Comparison of ENCODE assay signal across 1 cellular context in genomic region chr2:32063310-32064020, GRCh38.
TF ChIP-seq lines count a peak whose summit lies in the region.

A gene with protein sequence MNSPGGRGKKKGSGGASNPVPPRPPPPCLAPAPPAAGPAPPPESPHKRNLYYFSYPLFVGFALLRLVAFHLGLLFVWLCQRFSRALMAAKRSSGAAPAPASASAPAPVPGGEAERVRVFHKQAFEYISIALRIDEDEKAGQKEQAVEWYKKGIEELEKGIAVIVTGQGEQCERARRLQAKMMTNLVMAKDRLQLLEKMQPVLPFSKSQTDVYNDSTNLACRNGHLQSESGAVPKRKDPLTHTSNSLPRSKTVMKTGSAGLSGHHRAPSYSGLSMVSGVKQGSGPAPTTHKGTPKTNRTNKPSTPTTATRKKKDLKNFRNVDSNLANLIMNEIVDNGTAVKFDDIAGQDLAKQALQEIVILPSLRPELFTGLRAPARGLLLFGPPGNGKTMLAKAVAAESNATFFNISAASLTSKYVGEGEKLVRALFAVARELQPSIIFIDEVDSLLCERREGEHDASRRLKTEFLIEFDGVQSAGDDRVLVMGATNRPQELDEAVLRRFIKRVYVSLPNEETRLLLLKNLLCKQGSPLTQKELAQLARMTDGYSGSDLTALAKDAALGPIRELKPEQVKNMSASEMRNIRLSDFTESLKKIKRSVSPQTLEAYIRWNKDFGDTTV (plus strand): TSS chr2:32063556. CDS start chr2:32063832, 276 bp downstream.

TF ChIP-seq in K562, 482 proteins besides CTCF, POLR2A, EP300 and RAD21 (continued from another document and continues in another):
- peak; percentile 95 for TF ChIP-seq SP1 (CRISPR knock-in tag; IDR thresholded peaks at IDR 0.05)
- peak in 1 of 2 experiments; percentile 84; a peak in 2 of 4 replicates for TF ChIP-seq ZMIZ1 (IDR thresholded peaks at IDR 0.05; ENCODE audit: low read depth in 2 of 2, low read length in 2 of 2)
- peak; percentile 99 for TF ChIP-seq NRF1 (conservative IDR thresholded peaks at IDR 0.05 in 1 of 2, IDR thresholded peaks at IDR 0.05 in 1 of 2)
- TF ChIP-seq, protein P1, sequence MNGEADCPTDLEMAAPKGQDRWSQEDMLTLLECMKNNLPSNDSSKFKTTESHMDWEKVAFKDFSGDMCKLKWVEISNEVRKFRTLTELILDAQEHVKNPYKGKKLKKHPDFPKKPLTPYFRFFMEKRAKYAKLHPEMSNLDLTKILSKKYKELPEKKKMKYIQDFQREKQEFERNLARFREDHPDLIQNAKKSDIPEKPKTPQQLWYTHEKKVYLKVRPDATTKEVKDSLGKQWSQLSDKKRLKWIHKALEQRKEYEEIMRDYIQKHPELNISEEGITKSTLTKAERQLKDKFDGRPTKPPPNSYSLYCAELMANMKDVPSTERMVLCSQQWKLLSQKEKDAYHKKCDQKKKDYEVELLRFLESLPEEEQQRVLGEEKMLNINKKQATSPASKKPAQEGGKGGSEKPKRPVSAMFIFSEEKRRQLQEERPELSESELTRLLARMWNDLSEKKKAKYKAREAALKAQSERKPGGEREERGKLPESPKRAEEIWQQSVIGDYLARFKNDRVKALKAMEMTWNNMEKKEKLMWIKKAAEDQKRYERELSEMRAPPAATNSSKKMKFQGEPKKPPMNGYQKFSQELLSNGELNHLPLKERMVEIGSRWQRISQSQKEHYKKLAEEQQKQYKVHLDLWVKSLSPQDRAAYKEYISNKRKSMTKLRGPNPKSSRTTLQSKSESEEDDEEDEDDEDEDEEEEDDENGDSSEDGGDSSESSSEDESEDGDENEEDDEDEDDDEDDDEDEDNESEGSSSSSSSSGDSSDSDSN (IDR thresholded peaks at IDR 0.05; ENCODE audit: borderline replicate concordance in 1 of 2, low read depth in 2 of 2, low read length in 2 of 2): peak; percentile 17 to 29; a peak in 2 of 4 replicates
- no peak for TF ChIP-seq SRSF1 (IDR thresholded peaks at IDR 0.05; ENCODE audit: low read depth, low read length)
- TF ChIP-seq RNF2 (IDR thresholded peaks at IDR 0.05): 0 out of 2 replicates have a peak, but pooled peaks have one; percentile 27
- peak; percentile 92 for TF ChIP-seq MAX (CRISPR knock-in tag; IDR thresholded peaks at IDR 0.05)
- TF ChIP-seq, protein P2, sequence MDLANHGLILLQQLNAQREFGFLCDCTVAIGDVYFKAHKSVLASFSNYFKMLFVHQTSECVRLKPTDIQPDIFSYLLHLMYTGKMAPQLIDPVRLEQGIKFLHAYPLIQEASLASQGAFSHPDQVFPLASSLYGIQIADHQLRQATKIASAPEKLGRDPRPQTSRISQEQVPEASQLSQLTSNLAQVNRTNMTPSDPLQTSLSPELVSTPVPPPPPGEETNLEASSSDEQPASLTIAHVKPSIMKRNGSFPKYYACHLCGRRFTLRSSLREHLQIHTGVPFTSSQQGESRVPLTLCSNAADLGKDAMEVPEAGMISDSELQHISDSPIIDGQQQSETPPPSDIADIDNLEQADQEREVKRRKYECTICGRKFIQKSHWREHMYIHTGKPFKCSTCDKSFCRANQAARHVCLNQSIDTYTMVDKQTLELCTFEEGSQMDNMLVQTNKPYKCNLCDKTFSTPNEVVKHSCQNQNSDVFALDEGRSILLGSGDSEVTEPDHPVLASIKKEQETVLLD (IDR thresholded peaks at IDR 0.05): peak; percentile 99
- TF ChIP-seq CBX8 (IDR thresholded peaks at IDR 0.05; ENCODE audit: borderline replicate concordance, extremely low read depth, low read depth, low read length, poor library complexity, severe bottlenecking): no peak
- TF ChIP-seq ZNF639 (CRISPR knock-in tag; conservative IDR thresholded peaks at IDR 0.05 in 1 of 2, IDR thresholded peaks at IDR 0.05 in 1 of 2): peak in 1 of 2 experiments; percentile 71; a peak in 2 of 4 replicates
- 0 out of 2 replicates have a peak, but pooled peaks have one; percentile 45 for TF ChIP-seq SAFB (IDR thresholded peaks at IDR 0.05; ENCODE audit: borderline replicate concordance, low read depth, low read length)
- peak; percentile 95 for TF ChIP-seq MEIS2 (IDR thresholded peaks at IDR 0.05; ENCODE audit: partially characterized antibody)
- peak; percentile 21; the same call in 1 of the 2 replicates for TF ChIP-seq ATF1 (CRISPR knock-in tag; IDR thresholded peaks at IDR 0.05)
- TF ChIP-seq ATF1 (tag; IDR thresholded peaks at IDR 0.05): peak; percentile 96
- TF ChIP-seq GABPA (tag; conservative IDR thresholded peaks at IDR 0.05; ENCODE audit: low read depth): peak; percentile 70
- TF ChIP-seq RB1 (IDR thresholded peaks at IDR 0.05; ENCODE audit: low read depth): peak; percentile 63; the same call in 1 of the 2 replicates
- peak; percentile 72 for TF ChIP-seq L3MBTL2 (IDR thresholded peaks at IDR 0.05)
- TF ChIP-seq MXI1 (IDR thresholded peaks at IDR 0.05; ENCODE audit: low read depth, low read length): peak; percentile 72
- peak; percentile 76; the same call in 1 of the 2 replicates for TF ChIP-seq PHF8 (IDR thresholded peaks at IDR 0.05; ENCODE audit: borderline replicate concordance, low read length)
- no peak for TF ChIP-seq HDAC6 (IDR thresholded peaks at IDR 0.05; ENCODE audit: low read depth, low read length)
- TF ChIP-seq NCOA1 (IDR thresholded peaks at IDR 0.05; ENCODE audit: low read depth): no peak
- TF ChIP-seq, protein P3, sequence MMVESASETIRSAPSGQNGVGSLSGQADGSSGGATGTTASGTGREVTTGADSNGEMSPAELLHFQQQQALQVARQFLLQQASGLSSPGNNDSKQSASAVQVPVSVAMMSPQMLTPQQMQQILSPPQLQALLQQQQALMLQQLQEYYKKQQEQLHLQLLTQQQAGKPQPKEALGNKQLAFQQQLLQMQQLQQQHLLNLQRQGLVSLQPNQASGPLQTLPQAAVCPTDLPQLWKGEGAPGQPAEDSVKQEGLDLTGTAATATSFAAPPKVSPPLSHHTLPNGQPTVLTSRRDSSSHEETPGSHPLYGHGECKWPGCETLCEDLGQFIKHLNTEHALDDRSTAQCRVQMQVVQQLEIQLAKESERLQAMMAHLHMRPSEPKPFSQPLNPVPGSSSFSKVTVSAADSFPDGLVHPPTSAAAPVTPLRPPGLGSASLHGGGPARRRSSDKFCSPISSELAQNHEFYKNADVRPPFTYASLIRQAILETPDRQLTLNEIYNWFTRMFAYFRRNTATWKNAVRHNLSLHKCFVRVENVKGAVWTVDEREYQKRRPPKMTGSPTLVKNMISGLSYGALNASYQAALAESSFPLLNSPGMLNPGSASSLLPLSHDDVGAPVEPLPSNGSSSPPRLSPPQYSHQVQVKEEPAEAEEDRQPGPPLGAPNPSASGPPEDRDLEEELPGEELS (CRISPR knock-in tag; IDR thresholded peaks at IDR 0.05; ENCODE audit: borderline replicate concordance): peak; percentile 85
- TF ChIP-seq NR2C1 (IDR thresholded peaks at IDR 0.05): no peak
- peak; percentile 47 for TF ChIP-seq NR2C1 (tag; IDR thresholded peaks at IDR 0.05)
- no peak for TF ChIP-seq LARP7 (IDR thresholded peaks at IDR 0.05)
- TF ChIP-seq POLR2H (tag; IDR thresholded peaks at IDR 0.05; ENCODE audit: low read depth): no peak; the same call in 1 of the 2 replicates
- TF ChIP-seq ZNF717 (CRISPR knock-in tag; IDR thresholded peaks at IDR 0.05): no peak
- peak; percentile 97 for TF ChIP-seq FOXK2 (conservative IDR thresholded peaks at IDR 0.05 in 1 of 2, IDR thresholded peaks at IDR 0.05 in 1 of 2; ENCODE audit: low read depth in 2 of 2)
- TF ChIP-seq ZNF41 (CRISPR knock-in tag; conservative IDR thresholded peaks at IDR 0.05): no peak
- TF ChIP-seq MNT (conservative IDR thresholded peaks at IDR 0.05): peak; percentile 98
- peak; percentile 76; the same call in 1 of the 2 replicates for TF ChIP-seq TOE1 (IDR thresholded peaks at IDR 0.05; ENCODE audit: borderline replicate concordance)
- no peak for TF ChIP-seq TOE1 (CRISPR knock-in tag; IDR thresholded peaks at IDR 0.05; ENCODE audit: borderline replicate concordance, low read depth)
- TF ChIP-seq NR1H2 (CRISPR knock-in tag; IDR thresholded peaks at IDR 0.05): no peak
- no peak for TF ChIP-seq ZNF282 (CRISPR knock-in tag; IDR thresholded peaks at IDR 0.05)
- TF ChIP-seq FOXK1 (CRISPR knock-in tag; IDR thresholded peaks at IDR 0.05; ENCODE audit: borderline replicate concordance): peak; percentile 57; the same call in 1 of the 2 replicates
- peak; percentile 45 for TF ChIP-seq POU5F1 (IDR thresholded peaks at IDR 0.05; ENCODE audit: borderline replicate concordance, low read depth, low read length, partially characterized antibody)
- TF ChIP-seq ARID1B (IDR thresholded peaks at IDR 0.05): no peak; the same call in 1 of the 2 replicates
- TF ChIP-seq KDM4B (IDR thresholded peaks at IDR 0.05; ENCODE audit: borderline replicate concordance in 2 of 2, low read depth in 1 of 2): no peak; a peak in 1 of 4 replicates
- 0 out of 2 replicates have a peak, but pooled peaks have one; percentile 24 for TF ChIP-seq CEBPG (CRISPR knock-in tag; IDR thresholded peaks at IDR 0.05)
- TF ChIP-seq CEBPG (tag; conservative IDR thresholded peaks at IDR 0.05 in 1 of 2, IDR thresholded peaks at IDR 0.05 in 1 of 2): no peak
- TF ChIP-seq FOXP1 (CRISPR knock-in tag; IDR thresholded peaks at IDR 0.05): peak; percentile 90; the same call in 1 of the 2 replicates
- peak; percentile 65; the same call in 1 of the 2 replicates for TF ChIP-seq HES1 (IDR thresholded peaks at IDR 0.05; ENCODE audit: low read depth)
- peak; percentile 67 for TF ChIP-seq ZBTB7A (IDR thresholded peaks at IDR 0.05; ENCODE audit: borderline replicate concordance, control insufficient read depth, low read depth, low read length)
- TF ChIP-seq, protein P4, sequence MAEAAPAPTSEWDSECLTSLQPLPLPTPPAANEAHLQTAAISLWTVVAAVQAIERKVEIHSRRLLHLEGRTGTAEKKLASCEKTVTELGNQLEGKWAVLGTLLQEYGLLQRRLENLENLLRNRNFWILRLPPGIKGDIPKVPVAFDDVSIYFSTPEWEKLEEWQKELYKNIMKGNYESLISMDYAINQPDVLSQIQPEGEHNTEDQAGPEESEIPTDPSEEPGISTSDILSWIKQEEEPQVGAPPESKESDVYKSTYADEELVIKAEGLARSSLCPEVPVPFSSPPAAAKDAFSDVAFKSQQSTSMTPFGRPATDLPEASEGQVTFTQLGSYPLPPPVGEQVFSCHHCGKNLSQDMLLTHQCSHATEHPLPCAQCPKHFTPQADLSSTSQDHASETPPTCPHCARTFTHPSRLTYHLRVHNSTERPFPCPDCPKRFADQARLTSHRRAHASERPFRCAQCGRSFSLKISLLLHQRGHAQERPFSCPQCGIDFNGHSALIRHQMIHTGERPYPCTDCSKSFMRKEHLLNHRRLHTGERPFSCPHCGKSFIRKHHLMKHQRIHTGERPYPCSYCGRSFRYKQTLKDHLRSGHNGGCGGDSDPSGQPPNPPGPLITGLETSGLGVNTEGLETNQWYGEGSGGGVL (CRISPR knock-in tag; IDR thresholded peaks at IDR 0.05): no peak
- peak; percentile 39 for TF ChIP-seq TAF1 (IDR thresholded peaks at IDR 0.05; ENCODE audit: control insufficient read depth, extremely low read depth, insufficient read depth, low read length, severe bottlenecking)
